In the genomic region with DNA sequence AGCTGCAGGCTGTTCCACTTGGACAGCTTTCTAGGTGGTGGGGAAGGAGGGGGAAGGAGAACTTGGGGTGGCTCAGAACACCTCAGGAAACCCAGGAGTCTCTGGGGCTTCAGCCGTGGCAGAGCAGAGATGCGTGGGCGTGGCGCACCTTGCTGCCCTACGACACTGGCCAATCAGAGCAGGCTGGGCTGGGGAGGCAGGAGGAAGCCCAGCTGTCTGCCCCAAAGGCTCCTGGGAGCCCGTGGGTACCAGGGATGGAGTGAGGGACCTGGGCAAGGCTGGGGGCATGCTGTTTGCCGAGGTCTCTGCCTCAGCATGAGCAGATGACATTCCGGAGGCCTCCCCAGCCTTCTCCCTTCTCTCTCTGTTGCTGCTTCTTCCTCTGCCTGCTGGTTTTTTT, we compare ENCODE assay signal across 16 cellular contexts.
"Had no signal": no experiment of that assay in that cellular context is flagged by ENCODE, and none has a peak within 500 bp of the region (broad histone marks: within the 10 kb centered on the region; RNA-seq: fewer than 3 reads in every experiment).

No MANE protein-coding gene starts in this region.

- H3K4me3 ChIP-seq: gastroesophageal sphincter, left ventricle myocardium inferior, stomach, uterus had no signal

- H3K27ac ChIP-seq: brain microvascular endothelial cell, gastroesophageal sphincter, left ventricle myocardium inferior, parathyroid adenoma, stomach, uterus had no signal

- H3K4me1 Mint-ChIP-seq: activated CD4-positive, alpha-beta T cell treated with anti-CD3 and anti-CD28 coated beads for 36 hours had no signal

- H3K36me3 Mint-ChIP-seq: memory B cell had no signal

- H3K36me3 ChIP-seq: brain microvascular endothelial cell, gastroesophageal sphincter, left ventricle myocardium inferior, stomach, uterus had no signal

- H3K79me2 ChIP-seq: parathyroid adenoma had no signal

- H2AFZ ChIP-seq: parathyroid adenoma had no signal

- H3K27ac Mint-ChIP-seq: activated CD4-positive, alpha-beta T cell treated with anti-CD3 and anti-CD28 coated beads for 36 hours; activated CD8-positive, alpha-beta T cell treated with anti-CD3 and anti-CD28 coated beads, Interleukin-2, amount 10 ng/mL, durations not matched to agents 7 days and 5 days; activated T-helper 2 cell treated with anti-CD3 and anti-CD28 coated beads, Interferon-gamma antibody, Interleukin-2, Interleukin-4, amounts not matched to agents 10 μg/mL and 5 μg/mL and 100 μg/mL, durations not matched to agents 14 hours and 24 hours and 36 hours; dendritic cell treated with granulocyte-macrophage colony-stimulating factor and Interleukin-4, amounts not matched to agents 40 ng/mL and 50 ng/mL, for 4 days; effector memory CD8-positive, alpha-beta T cell; memory B cell; nephron progenitor cell had no signal

- H3K4me3 Mint-ChIP-seq: activated CD4-positive, alpha-beta T cell treated with anti-CD3 and anti-CD28 coated beads for 36 hours; activated CD8-positive, alpha-beta T cell treated with anti-CD3 and anti-CD28 coated beads, Interleukin-2, amount 10 ng/mL, durations not matched to agents 7 days and 5 days; dendritic cell treated with granulocyte-macrophage colony-stimulating factor and Interleukin-4, amounts not matched to agents 40 ng/mL and 50 ng/mL, for 4 days; effector memory CD8-positive, alpha-beta T cell; memory B cell; nephron progenitor cell had no signal

- H3K4me1 ChIP-seq: gastroesophageal sphincter, left ventricle myocardium inferior, parathyroid adenoma, stomach, uterus had no signal

- DNase-seq: activated CD4-positive, alpha-beta T cell treated with anti-CD3 and anti-CD28 coated beads for 36 hours; activated CD8-positive, alpha-beta T cell treated with anti-CD3 and anti-CD28 coated beads, Interleukin-2, amount 10 ng/mL, durations not matched to agents 7 days and 5 days; activated naive CD4-positive, alpha-beta T cell treated with anti-CD3 and anti-CD28 coated beads, Interleukin-2, amount 50 U/mL, for 16 hours; amygdala; brain microvascular endothelial cell; effector memory CD8-positive, alpha-beta T cell; left ventricle myocardium inferior; nephron progenitor cell; stomach; uterus had no signal

- ATAC-seq: activated CD4-positive, alpha-beta T cell treated with anti-CD3 and anti-CD28 coated beads for 36 hours; activated CD8-positive, alpha-beta T cell treated with anti-CD3 and anti-CD28 coated beads, Interleukin-2, amount 10 ng/mL, durations not matched to agents 7 days and 5 days; effector memory CD8-positive, alpha-beta T cell; gastroesophageal sphincter had no signal

- H3K9ac ChIP-seq: parathyroid adenoma had no signal

- FAIRE-seq: keratinocyte had no signal

- H3K27me3 ChIP-seq: brain microvascular endothelial cell, gastroesophageal sphincter, uterus had no signal
